ENCODE assay signal across 1 cellular context in the genomic region with DNA sequence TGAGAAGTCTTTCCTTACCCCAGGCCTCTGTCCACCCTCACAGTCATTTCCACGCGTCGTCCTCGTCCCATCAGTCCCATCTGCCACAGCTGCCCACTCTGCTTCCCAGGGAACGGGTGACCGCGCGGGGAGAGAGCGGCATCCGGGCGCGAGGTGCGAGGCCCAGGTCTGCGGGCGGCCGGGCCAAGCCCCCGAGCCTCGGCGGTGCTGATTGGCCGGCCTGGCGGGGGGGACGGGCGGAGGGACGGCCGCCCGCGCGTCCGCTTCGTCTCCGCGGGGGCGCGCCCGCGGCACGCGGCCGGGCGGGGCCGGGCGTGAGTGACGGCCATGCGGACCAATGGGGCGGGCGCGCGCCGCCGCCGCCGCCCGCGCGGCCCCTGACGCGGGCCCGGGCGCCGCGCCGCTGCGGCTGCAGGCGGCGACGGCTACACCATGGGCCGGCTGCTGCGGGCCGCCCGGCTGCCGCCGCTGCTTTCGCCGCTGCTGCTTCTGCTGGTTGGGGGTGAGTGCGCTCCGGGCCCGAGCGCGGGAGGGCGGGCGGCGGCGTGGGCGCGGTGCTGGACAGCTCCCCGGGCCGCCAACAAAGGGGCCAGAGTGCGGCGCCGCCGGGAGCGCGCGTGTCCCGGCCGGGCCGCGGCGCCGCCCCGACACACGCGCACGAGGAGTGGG.
TF ChIP-seq lines count a peak whose summit lies in the region.

A gene with protein sequence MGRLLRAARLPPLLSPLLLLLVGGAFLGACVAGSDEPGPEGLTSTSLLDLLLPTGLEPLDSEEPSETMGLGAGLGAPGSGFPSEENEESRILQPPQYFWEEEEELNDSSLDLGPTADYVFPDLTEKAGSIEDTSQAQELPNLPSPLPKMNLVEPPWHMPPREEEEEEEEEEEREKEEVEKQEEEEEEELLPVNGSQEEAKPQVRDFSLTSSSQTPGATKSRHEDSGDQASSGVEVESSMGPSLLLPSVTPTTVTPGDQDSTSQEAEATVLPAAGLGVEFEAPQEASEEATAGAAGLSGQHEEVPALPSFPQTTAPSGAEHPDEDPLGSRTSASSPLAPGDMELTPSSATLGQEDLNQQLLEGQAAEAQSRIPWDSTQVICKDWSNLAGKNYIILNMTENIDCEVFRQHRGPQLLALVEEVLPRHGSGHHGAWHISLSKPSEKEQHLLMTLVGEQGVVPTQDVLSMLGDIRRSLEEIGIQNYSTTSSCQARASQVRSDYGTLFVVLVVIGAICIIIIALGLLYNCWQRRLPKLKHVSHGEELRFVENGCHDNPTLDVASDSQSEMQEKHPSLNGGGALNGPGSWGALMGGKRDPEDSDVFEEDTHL (plus strand): TSS at position 398 of the 669 bp plus-strand sequence. CDS start 35 bp downstream, at position 433.

TF ChIP-seq in HepG2, 621 proteins besides CTCF, POLR2A, EP300 and RAD21 (continued from another document):
- TF ChIP-seq, protein P1, sequence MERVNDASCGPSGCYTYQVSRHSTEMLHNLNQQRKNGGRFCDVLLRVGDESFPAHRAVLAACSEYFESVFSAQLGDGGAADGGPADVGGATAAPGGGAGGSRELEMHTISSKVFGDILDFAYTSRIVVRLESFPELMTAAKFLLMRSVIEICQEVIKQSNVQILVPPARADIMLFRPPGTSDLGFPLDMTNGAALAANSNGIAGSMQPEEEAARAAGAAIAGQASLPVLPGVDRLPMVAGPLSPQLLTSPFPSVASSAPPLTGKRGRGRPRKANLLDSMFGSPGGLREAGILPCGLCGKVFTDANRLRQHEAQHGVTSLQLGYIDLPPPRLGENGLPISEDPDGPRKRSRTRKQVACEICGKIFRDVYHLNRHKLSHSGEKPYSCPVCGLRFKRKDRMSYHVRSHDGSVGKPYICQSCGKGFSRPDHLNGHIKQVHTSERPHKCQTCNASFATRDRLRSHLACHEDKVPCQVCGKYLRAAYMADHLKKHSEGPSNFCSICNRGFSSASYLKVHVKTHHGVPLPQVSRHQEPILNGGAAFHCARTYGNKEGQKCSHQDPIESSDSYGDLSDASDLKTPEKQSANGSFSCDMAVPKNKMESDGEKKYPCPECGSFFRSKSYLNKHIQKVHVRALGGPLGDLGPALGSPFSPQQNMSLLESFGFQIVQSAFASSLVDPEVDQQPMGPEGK (CRISPR knock-in tag; IDR thresholded peaks at IDR 0.05): peak; percentile 48
- TF ChIP-seq ZNF709 (CRISPR knock-in tag; IDR thresholded peaks at IDR 0.05): peak; percentile 91; the same call in 1 of the 2 replicates
- TF ChIP-seq, protein P2, sequence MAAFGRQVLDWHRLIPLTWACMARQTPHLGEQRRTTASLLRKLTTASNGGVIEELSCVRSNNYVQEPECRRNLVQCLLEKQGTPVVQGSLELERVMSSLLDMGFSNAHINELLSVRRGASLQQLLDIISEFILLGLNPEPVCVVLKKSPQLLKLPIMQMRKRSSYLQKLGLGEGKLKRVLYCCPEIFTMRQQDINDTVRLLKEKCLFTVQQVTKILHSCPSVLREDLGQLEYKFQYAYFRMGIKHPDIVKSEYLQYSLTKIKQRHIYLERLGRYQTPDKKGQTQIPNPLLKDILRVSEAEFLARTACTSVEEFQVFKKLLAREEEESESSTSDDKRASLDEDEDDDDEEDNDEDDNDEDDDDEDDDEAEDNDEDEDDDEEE (CRISPR knock-in tag; IDR thresholded peaks at IDR 0.05): peak; percentile 91
- 0 out of 2 replicates have a peak, but pooled peaks have one; percentile 45 for TF ChIP-seq YEATS2 (CRISPR knock-in tag; IDR thresholded peaks at IDR 0.05; ENCODE audit: borderline replicate concordance)
- TF ChIP-seq ZKSCAN8 (CRISPR knock-in tag; IDR thresholded peaks at IDR 0.05; ENCODE audit: borderline replicate concordance): no peak
- TF ChIP-seq, protein P3, sequence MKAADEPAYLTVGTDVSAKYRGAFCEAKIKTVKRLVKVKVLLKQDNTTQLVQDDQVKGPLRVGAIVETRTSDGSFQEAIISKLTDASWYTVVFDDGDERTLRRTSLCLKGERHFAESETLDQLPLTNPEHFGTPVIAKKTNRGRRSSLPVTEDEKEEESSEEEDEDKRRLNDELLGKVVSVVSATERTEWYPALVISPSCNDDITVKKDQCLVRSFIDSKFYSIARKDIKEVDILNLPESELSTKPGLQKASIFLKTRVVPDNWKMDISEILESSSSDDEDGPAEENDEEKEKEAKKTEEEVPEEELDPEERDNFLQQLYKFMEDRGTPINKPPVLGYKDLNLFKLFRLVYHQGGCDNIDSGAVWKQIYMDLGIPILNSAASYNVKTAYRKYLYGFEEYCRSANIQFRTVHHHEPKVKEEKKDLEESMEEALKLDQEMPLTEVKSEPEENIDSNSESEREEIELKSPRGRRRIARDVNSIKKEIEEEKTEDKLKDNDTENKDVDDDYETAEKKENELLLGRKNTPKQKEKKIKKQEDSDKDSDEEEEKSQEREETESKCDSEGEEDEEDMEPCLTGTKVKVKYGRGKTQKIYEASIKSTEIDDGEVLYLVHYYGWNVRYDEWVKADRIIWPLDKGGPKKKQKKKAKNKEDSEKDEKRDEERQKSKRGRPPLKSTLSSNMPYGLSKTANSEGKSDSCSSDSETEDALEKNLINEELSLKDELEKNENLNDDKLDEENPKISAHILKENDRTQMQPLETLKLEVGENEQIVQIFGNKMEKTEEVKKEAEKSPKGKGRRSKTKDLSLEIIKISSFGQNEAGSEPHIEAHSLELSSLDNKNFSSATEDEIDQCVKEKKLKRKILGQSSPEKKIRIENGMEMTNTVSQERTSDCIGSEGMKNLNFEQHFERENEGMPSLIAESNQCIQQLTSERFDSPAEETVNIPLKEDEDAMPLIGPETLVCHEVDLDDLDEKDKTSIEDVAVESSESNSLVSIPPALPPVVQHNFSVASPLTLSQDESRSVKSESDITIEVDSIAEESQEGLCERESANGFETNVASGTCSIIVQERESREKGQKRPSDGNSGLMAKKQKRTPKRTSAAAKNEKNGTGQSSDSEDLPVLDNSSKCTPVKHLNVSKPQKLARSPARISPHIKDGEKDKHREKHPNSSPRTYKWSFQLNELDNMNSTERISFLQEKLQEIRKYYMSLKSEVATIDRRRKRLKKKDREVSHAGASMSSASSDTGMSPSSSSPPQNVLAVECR (CRISPR knock-in tag; IDR thresholded peaks at IDR 0.05; ENCODE audit: borderline replicate concordance): no peak; the same call in 1 of the 2 replicates
- TF ChIP-seq, protein P4, sequence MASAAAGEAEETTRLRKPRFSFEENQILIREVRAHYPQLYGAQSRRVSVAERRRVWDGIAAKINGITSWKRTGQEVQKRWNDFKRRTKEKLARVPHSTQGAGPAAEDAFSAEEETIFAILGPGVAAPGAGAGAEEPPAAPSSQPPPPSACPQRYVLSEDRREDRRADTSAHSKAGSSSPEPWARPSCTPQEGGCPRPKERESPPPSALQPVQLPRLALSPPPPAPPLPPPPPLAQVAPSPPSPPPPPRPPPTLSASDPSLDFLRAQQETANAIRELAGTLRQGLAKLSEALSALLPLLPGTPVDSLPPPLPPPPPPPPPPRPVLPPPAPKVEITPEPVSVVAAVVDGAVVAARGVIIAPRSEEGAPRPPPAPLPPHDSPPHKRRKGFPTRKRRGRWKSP (CRISPR knock-in tag; IDR thresholded peaks at IDR 0.05): 0 out of 2 replicates have a peak, but pooled peaks have one; percentile 32
- TF ChIP-seq, protein P5, sequence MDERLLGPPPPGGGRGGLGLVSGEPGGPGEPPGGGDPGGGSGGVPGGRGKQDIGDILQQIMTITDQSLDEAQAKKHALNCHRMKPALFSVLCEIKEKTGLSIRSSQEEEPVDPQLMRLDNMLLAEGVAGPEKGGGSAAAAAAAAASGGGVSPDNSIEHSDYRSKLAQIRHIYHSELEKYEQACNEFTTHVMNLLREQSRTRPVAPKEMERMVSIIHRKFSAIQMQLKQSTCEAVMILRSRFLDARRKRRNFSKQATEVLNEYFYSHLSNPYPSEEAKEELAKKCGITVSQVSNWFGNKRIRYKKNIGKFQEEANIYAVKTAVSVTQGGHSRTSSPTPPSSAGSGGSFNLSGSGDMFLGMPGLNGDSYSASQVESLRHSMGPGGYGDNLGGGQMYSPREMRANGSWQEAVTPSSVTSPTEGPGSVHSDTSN (CRISPR knock-in tag; IDR thresholded peaks at IDR 0.05): no peak
- TF ChIP-seq ZMYM3 (CRISPR knock-in tag; IDR thresholded peaks at IDR 0.05): no peak
- 0 out of 2 replicates have a peak, but pooled peaks have one; percentile 55 for TF ChIP-seq ISL2 (CRISPR knock-in tag; IDR thresholded peaks at IDR 0.05)
- peak; percentile 86; the same call in 1 of the 2 replicates for TF ChIP-seq JDP2 (CRISPR knock-in tag; IDR thresholded peaks at IDR 0.05; ENCODE audit: borderline replicate concordance)
- peak; percentile 90 for TF ChIP-seq FOXC1 (CRISPR knock-in tag; IDR thresholded peaks at IDR 0.05; ENCODE audit: borderline replicate concordance)
